ENCODE assay signal across 12 cellular contexts in genomic region chr6:21887301-21888185, GRCh38.
DNase-seq lines count a peak whose midpoint lies in the region; ATAC-seq and TF ChIP-seq lines count a peak whose summit lies in the region.
"Had no signal": no experiment of that assay in that cellular context is flagged by ENCODE, and none has a peak within 500 bp of the region (broad histone marks: within the 10 kb centered on the region; RNA-seq: fewer than 3 reads in every experiment).

No MANE protein-coding gene starts in this region.

- POLR2A ChIA-PET in RWPE1 (lab: Yijun Ruan, JAX; ENCODE audit: low non-redundant PET) = no interaction called here

- H3K4me3 Mint-ChIP-seq in natural killer cell = no peak overlapping the region
- H3K4me3 Mint-ChIP-seq: activated naive CD8-positive, alpha-beta T cell treated with anti-CD3 and anti-CD28 coated beads, Interleukin-2, amount 50 U/mL, for 24 hours had no signal

- no peaks in the 10 kb centered on the region for H3K27me3 ChIP-seq in stomach smooth muscle (ENCODE audit: control insufficient read depth in 1 of 2, insufficient read depth in 2 of 2, low read length in 2 of 2)
- H3K27me3 ChIP-seq: neutrophil had no signal

- no peaks in the 10 kb centered on the region for H3K36me3 Mint-ChIP-seq in natural killer cell

- peaks cover 61% of the 10 kb centered on the region for H3K36me3 ChIP-seq in KOPT-K1 (ENCODE audit: insufficient read depth, low read length)
- no peaks in the 10 kb centered on the region for H3K36me3 ChIP-seq in stomach smooth muscle (ENCODE audit: control insufficient read depth in 2 of 2, insufficient read depth in 2 of 2, low read length in 2 of 2)
- H3K36me3 ChIP-seq: neutrophil, WERI-Rb-1 had no signal

- DNase-seq in RWPE1 (ENCODE audit: low spot score) (no peak), left ventricle myocardium superior (peak; percentile 49), natural killer cell (no peak)
- no peak for DNase-seq in activated naive CD4-positive, alpha-beta T cell (lab: John Stamatoyannopoulos, UW)
- DNase-seq in stimulated activated naive CD4-positive, alpha-beta T cell (lab: John Stamatoyannopoulos, UW) = no peak
- DNase-seq: activated naive CD8-positive, alpha-beta T cell treated with anti-CD3 and anti-CD28 coated beads, Interleukin-2, amount 50 U/mL, for 24 hours; NCI-H526; WERI-Rb-1 had no signal

- CTCF ChIA-PET in RWPE1 (lab: Yijun Ruan, JAX) = no interaction called here

- H3K27me3 Mint-ChIP-seq in natural killer cell (ENCODE audit: low read depth in 2 of 2) = no peaks in the 10 kb centered on the region
- H3K27me3 Mint-ChIP-seq: activated naive CD8-positive, alpha-beta T cell treated with anti-CD3 and anti-CD28 coated beads, Interleukin-2, amount 50 U/mL, for 24 hours had no signal

- H3K9me3 ChIP-seq in KOPT-K1 (ENCODE audit: insufficient read depth, low read length, poor library complexity, severe bottlenecking) (no peaks in the 10 kb centered on the region), stomach smooth muscle (ENCODE audit: control insufficient read depth in 2 of 2, low read length in 2 of 2) (no peaks in the 10 kb centered on the region)
- H3K9me3 ChIP-seq: neutrophil had no signal

- H3K4me1 Mint-ChIP-seq in natural killer cell = no peaks in the 10 kb centered on the region
- H3K4me1 Mint-ChIP-seq: activated naive CD8-positive, alpha-beta T cell treated with anti-CD3 and anti-CD28 coated beads, Interleukin-2, amount 50 U/mL, for 24 hours had no signal

- peaks cover 21% of the 10 kb centered on the region for H3K4me1 ChIP-seq in stomach smooth muscle (ENCODE audit: control insufficient read depth, insufficient read depth, low read length)

- ATAC-seq in left ventricle myocardium superior (peak; percentile 77), natural killer cell (no peak), HG03460 (IDR thresholded peaks at IDR 0.05; ENCODE audit: unreplicated experiment) (no peak)
- ATAC-seq: activated naive CD8-positive, alpha-beta T cell treated with anti-CD3 and anti-CD28 coated beads, Interleukin-2, amount 50 U/mL, for 24 hours had no signal

- intact Hi-C loops in left ventricle myocardium superior (cut with micrococcal nuclease) (no loop called here), natural killer cell (cut with micrococcal nuclease) (no loop called here)

- no peak overlapping the region for H3K27ac Mint-ChIP-seq in natural killer cell
- H3K27ac Mint-ChIP-seq: activated naive CD8-positive, alpha-beta T cell treated with anti-CD3 and anti-CD28 coated beads, Interleukin-2, amount 50 U/mL, for 24 hours had no signal

- H3K9ac ChIP-seq in stomach smooth muscle (ENCODE audit: low read length in 2 of 2) = no peak overlapping the region

- peak overlapping the region in 1 of 2 donors; percentile 8 for H3K4me3 ChIP-seq in stomach smooth muscle (ENCODE audit: low read length in 2 of 2)

- TF ChIP-seq CTCF in RWPE1 (conservative IDR thresholded peaks at IDR 0.05; ENCODE audit: low read depth) = no peak
- TF ChIP-seq CTCF in natural killer cell (IDR thresholded peaks at IDR 0.05) = no peak

- H3K9me3 Mint-ChIP-seq in natural killer cell = no peaks in the 10 kb centered on the region

- H3K27ac ChIP-seq in KOPT-K1 (ENCODE audit: low read depth, low read length, poor library complexity, severe bottlenecking) (peak overlapping the region; percentile 95), RWPE1 (peak overlapping the region; percentile 40), stomach smooth muscle (ENCODE audit: low read length) (peak overlapping the region; percentile 31)
- H3K27ac ChIP-seq: neutrophil, WERI-Rb-1 had no signal

Comparison
In these comparisons a context has a peak if more than half of its experiments do, and no peak if none do; other contexts are left out.
1. H3K27ac ChIP-seq: peak in every context shown above with its lines; median percentile 95 in KOPT-K1; 40 in RWPE1; 31 in stomach smooth muscle.